ENCODE assay signal across 8 cellular contexts in the genomic region with DNA sequence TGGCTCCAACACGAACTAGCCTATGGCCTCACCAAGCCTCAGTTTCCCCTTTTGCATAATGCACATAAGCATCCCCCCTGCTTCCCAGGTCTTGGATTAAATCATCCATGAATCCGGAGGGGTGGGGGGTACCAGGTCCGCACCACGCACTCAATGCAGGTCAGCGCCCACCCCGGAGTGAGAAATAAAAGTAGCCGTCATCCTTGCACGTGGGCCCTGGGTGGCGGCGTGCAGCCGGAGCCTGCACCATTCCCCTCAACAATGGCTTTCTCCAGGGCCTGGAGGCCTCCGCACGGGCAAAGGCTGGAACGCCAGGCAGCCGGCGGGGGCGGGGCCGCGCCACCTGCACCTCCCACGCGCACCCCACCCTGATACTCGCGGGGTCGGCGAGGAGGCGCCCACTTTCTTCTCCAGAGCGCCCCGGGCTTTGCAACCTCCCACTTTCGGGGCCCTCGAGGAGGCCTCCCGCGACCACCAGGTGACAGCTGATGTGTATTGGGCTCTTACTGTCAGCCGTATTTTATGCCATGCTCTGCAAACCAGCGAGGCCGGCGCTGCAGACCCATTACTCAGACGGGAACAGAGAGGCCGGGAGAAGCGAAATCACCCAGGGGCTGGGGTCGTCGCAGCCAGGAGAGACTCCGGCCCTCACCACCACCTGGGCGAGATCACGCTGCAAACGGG. TPM values are rescaled to one million over a fixed set of nuclear protein-coding genes. Genes with fewer than 3 reads are reported as not detected.
DNase-seq lines count a peak whose midpoint lies in the region; ATAC-seq and TF ChIP-seq lines count a peak whose summit lies in the region.

No MANE protein-coding gene starts in this region.

- no peaks in the 10 kb centered on the region for H3K4me1 ChIP-seq in right cardiac atrium (ENCODE audit: control insufficient read depth, insufficient read depth, low read length)

- intact Hi-C loops in right cardiac atrium (cut with DNase I) (loop anchor here (2.0 to 10.0 kb wide), 6 partner anchors 67 to 136 kb away; no protein-coding TSS in a partner anchor), sciatic nerve (cut with DNase I) (loop anchor here (2.0 kb wide), 1 partner anchor 104 kb away; no protein-coding TSS in a partner anchor)

- TF ChIP-seq CTCF in GM12865 (IDR thresholded peaks at IDR 0.05; ENCODE audit: insufficient read depth, low read depth, low read length, missing control alignments): no peak

- peak; percentile 83 for DNase-seq in GM12865 (ENCODE audit: low read depth)
- DNase-seq in right cardiac atrium: peak; percentile 70 to 85 (median 84)
- DNase-seq in sciatic nerve (ENCODE audit: low spot score): peak; percentile 80
- DNase-seq in globus pallidus (ENCODE audit: low spot score): no peak

- H3K27me3 ChIP-seq in right cardiac atrium (ENCODE audit: control insufficient read depth, insufficient read depth): no peaks in the 10 kb centered on the region

- WGBS in adipose tissue, 3 donors: 0 to 1% (median 1%) methylated on average over 43 to 45 of the region's 45 CpGs
- under 1% methylated on average over 45 of the region's 45 CpGs for WGBS in right cardiac atrium

- peak overlapping the region; percentile 45 for H3K27ac ChIP-seq in adipose tissue (ENCODE audit: low read depth, low read length)
- H3K27ac ChIP-seq in right cardiac atrium (ENCODE audit: low read length): peak overlapping the region; percentile 97

- H3K9me3 ChIP-seq in right cardiac atrium (ENCODE audit: control insufficient read depth, low read length): no peaks in the 10 kb centered on the region

- H3K4me3 ChIP-seq in GM12865 (ENCODE audit: low read depth, low read length) (peak overlapping the region; percentile 98), right cardiac atrium (ENCODE audit: low read length) (peak overlapping the region; percentile 66)

- ATAC-seq in HG03045 (IDR thresholded peaks at IDR 0.05; ENCODE audit: unreplicated experiment) (peak; percentile 6), SK-N-SH treated with all-trans-retinoic acid at 6 μM for 48 hours (peak; percentile 38), right cardiac atrium (peak; percentile 28 to 34), sciatic nerve (peak; percentile 13), GM19351 (IDR thresholded peaks at IDR 0.05; ENCODE audit: unreplicated experiment) (no peak)

TF ChIP-seq in SK-N-SH treated with all-trans-retinoic acid at 6 μM for 48 hours, 23 proteins besides CTCF, POLR2A, EP300 and RAD21:
- TF ChIP-seq TOX (CRISPR knock-in tag; IDR thresholded peaks at IDR 0.05; ENCODE audit: borderline replicate concordance) (no peak), ZFP30 (CRISPR knock-in tag; IDR thresholded peaks at IDR 0.05) (no peak), ESRRG (CRISPR knock-in tag; IDR thresholded peaks at IDR 0.05) (no peak), ISL1 (CRISPR knock-in tag; IDR thresholded peaks at IDR 0.05) (no peak), ZNF70 (CRISPR knock-in tag; IDR thresholded peaks at IDR 0.05) (no peak), RARB (CRISPR knock-in tag; IDR thresholded peaks at IDR 0.05) (no peak), ZNF8 (CRISPR knock-in tag; IDR thresholded peaks at IDR 0.05) (no peak), CREB5 (CRISPR knock-in tag; IDR thresholded peaks at IDR 0.05; ENCODE audit: low read depth) (no peak), ZNF565 (CRISPR knock-in tag; conservative IDR thresholded peaks at IDR 0.05; ENCODE audit: low read depth) (no peak), CSDC2 (CRISPR knock-in tag; IDR thresholded peaks at IDR 0.05) (no peak)
- TF ChIP-seq, protein P1, sequence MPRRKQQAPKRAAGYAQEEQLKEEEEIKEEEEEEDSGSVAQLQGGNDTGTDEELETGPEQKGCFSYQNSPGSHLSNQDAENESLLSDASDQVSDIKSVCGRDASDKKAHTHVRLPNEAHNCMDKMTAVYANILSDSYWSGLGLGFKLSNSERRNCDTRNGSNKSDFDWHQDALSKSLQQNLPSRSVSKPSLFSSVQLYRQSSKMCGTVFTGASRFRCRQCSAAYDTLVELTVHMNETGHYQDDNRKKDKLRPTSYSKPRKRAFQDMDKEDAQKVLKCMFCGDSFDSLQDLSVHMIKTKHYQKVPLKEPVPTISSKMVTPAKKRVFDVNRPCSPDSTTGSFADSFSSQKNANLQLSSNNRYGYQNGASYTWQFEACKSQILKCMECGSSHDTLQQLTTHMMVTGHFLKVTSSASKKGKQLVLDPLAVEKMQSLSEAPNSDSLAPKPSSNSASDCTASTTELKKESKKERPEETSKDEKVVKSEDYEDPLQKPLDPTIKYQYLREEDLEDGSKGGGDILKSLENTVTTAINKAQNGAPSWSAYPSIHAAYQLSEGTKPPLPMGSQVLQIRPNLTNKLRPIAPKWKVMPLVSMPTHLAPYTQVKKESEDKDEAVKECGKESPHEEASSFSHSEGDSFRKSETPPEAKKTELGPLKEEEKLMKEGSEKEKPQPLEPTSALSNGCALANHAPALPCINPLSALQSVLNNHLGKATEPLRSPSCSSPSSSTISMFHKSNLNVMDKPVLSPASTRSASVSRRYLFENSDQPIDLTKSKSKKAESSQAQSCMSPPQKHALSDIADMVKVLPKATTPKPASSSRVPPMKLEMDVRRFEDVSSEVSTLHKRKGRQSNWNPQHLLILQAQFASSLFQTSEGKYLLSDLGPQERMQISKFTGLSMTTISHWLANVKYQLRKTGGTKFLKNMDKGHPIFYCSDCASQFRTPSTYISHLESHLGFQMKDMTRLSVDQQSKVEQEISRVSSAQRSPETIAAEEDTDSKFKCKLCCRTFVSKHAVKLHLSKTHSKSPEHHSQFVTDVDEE (CRISPR knock-in tag; IDR thresholded peaks at IDR 0.05): no peak

RNA-seq across cellular contexts. Expression of gene GADD45B, which starts 0.8 kb away (rescaled TPM):
- polyA plus RNA-seq in adipose tissue (100 to 1,000 TPM in 2 of 3 donors, 10 to 100 TPM in 1; 97.2 to 938 (median 522) TPM), right cardiac atrium (195 TPM)
- total RNA-seq in right cardiac atrium (100 to 1,000 TPM in 2 of 4 donors, 10 to 100 TPM in 2; 52.4 to 205 (median 78.9) TPM), sciatic nerve (136 TPM)

RNA-seq across cellular contexts. Expression of gene LMNB2, which starts 18.4 kb away (rescaled TPM):
- polyA plus RNA-seq in adipose tissue (10 to 100 TPM in 2 of 3 donors, 1 to 10 TPM in 1; 6.9 to 23.0 (median 17.5) TPM), right cardiac atrium (12.1 TPM)
- total RNA-seq in right cardiac atrium (10 to 100 TPM in 3 of 4 donors, 1 to 10 TPM in 1; 9.6 to 21.6 (median 14.9) TPM), sciatic nerve (16.3 TPM)

RNA-seq across cellular contexts. Expression of gene TIMM13, which starts 47.8 kb away (rescaled TPM):
- polyA plus RNA-seq in adipose tissue (10 to 100 TPM; 69.4 to 96.4 (median 87.4) TPM), right cardiac atrium (69.6 TPM)
- total RNA-seq in right cardiac atrium (10 to 100 TPM; 73.9 to 91.2 (median 81.2) TPM), sciatic nerve (37.3 TPM)
